2 cellular contexts compared by ENCODE assay signal in genomic region chr18:68455229-68455603, GRCh38.
TF ChIP-seq lines count a peak whose summit lies in the region.

No MANE protein-coding gene starts in this region.

TF ChIP-seq in IMR-90, 13 proteins besides CTCF, POLR2A, EP300 and RAD21:
- no peak for TF ChIP-seq ELK1 (IDR thresholded peaks at IDR 0.05; ENCODE audit: borderline replicate concordance, low read depth, low read length)
- TF ChIP-seq CHD1 (IDR thresholded peaks at IDR 0.05; ENCODE audit: low read depth, low read length): no peak
- TF ChIP-seq CEBPB (IDR thresholded peaks at IDR 0.05; ENCODE audit: low read depth, low read length): no peak
- TF ChIP-seq BHLHE40 (IDR thresholded peaks at IDR 0.05; ENCODE audit: low read depth, low read length): no peak
- no peak for TF ChIP-seq MAFK (IDR thresholded peaks at IDR 0.05; ENCODE audit: low read depth, low read length)
- TF ChIP-seq SMC3 (IDR thresholded peaks at IDR 0.05; ENCODE audit: low read depth, low read length): no peak
- no peak for TF ChIP-seq NFE2L2 (IDR thresholded peaks at IDR 0.05; ENCODE audit: low read depth, low read length)
- TF ChIP-seq FOS (IDR thresholded peaks at IDR 0.05; ENCODE audit: low read depth, low read length): no peak
- TF ChIP-seq MAZ (IDR thresholded peaks at IDR 0.05; ENCODE audit: borderline replicate concordance, low read depth, low read length): no peak
- no peak for TF ChIP-seq RCOR1 (IDR thresholded peaks at IDR 0.05; ENCODE audit: insufficient replicate concordance, low read length)
- TF ChIP-seq USF2 (IDR thresholded peaks at IDR 0.05; ENCODE audit: low read depth, low read length): no peak
- no peak for TF ChIP-seq MXI1 (IDR thresholded peaks at IDR 0.05; ENCODE audit: borderline replicate concordance, low read depth, low read length)
TF ChIP-seq in IMR-90: peak in this region for 0.

TF ChIP-seq in neural cell, 6 proteins besides CTCF, POLR2A, EP300 and RAD21:
- TF ChIP-seq REST (IDR thresholded peaks at IDR 0.05; ENCODE audit: borderline replicate concordance) (no peak), SMC3 (conservative IDR thresholded peaks at IDR 0.05; ENCODE audit: poor library complexity) (no peak), TAF1 (IDR thresholded peaks at IDR 0.05; ENCODE audit: low read depth) (no peak), POLR2AphosphoS5 (IDR thresholded peaks at IDR 0.05) (no peak), EZH2 (IDR thresholded peaks at IDR 0.05; ENCODE audit: borderline replicate concordance, insufficient read depth, low read length, poor library complexity, severe bottlenecking) (no peak), MXI1 (conservative IDR thresholded peaks at IDR 0.05; ENCODE audit: poor library complexity, severe bottlenecking) (no peak)
TF ChIP-seq in neural cell: peak in this region for 0.
